ENCODE assay signal across 25 cellular contexts in genomic region chr20:60586417-60587105, GRCh38.
DNase-seq lines count a peak whose midpoint lies in the region; ATAC-seq and TF ChIP-seq lines count a peak whose summit lies in the region.
"Had no signal": no experiment of that assay in that cellular context is flagged by ENCODE, and none has a peak within 500 bp of the region (broad histone marks: within the 10 kb centered on the region; RNA-seq: fewer than 3 reads in every experiment).

No MANE protein-coding gene starts in this region.

- H3K4me3 Mint-ChIP-seq in HFFc6: no peak overlapping the region
- H3K4me3 Mint-ChIP-seq: activated CD4-positive, alpha-beta T cell treated with anti-CD3 and anti-CD28 coated beads, Interleukin-2, amount 10 ng/mL, durations not matched to agents 24 days and 14 days; activated naive CD4-positive, alpha-beta T cell treated with anti-CD3 and anti-CD28 coated beads for 36 hours; activated T-cell treated with anti-CD3 and anti-CD28 coated beads, Interleukin-2, amount 50 U/mL, for 72 hours; CD8-positive, alpha-beta T cell; T-helper 17 cell had no signal

- H3K27ac ChIP-seq in heart left ventricle: no peak overlapping the region
- H3K27ac ChIP-seq in tibial nerve: peak overlapping the region in 1 of 4 donors; percentile 15
- H3K27ac ChIP-seq: 22Rv1, dorsolateral prefrontal cortex had no signal

- TF ChIP-seq POLR2A in heart left ventricle (IDR thresholded peaks at IDR 0.05) (no peak), tibial nerve (IDR thresholded peaks at IDR 0.05) (no peak)

- H3K9me3 ChIP-seq in heart left ventricle: no peaks in the 10 kb centered on the region
- no peaks in the 10 kb centered on the region for H3K9me3 ChIP-seq in tibial nerve

- no peaks in the 10 kb centered on the region; the same call in 1 of the 2 replicates for H3K27me3 Mint-ChIP-seq in HFFc6 (ENCODE audit: insufficient read depth)
- H3K27me3 Mint-ChIP-seq: activated CD4-positive, alpha-beta T cell treated with anti-CD3 and anti-CD28 coated beads, Interleukin-2, amount 10 ng/mL, durations not matched to agents 24 days and 14 days had no signal

- no peak for TF ChIP-seq EP300 in tibial nerve (IDR thresholded peaks at IDR 0.05)

- TF ChIP-seq CTCF in heart left ventricle (IDR thresholded peaks at IDR 0.05) (no peak), tibial nerve (IDR thresholded peaks at IDR 0.05) (no peak), HFFc6 (IDR thresholded peaks at IDR 0.05) (no peak)

- peak in 2 of 3 experiments; percentile 52 to 86 for DNase-seq in NCI-H1417 (lab: John Stamatoyannopoulos, UW)
- DNase-seq in NCI-H1417 treated with DMSO at 0.1 percent for 48 hours (lab: John Stamatoyannopoulos, UW): no peak
- peak; percentile 63 for DNase-seq in NCI-H748 treated with DMSO at 0.1 percent for 48 hours (lab: John Stamatoyannopoulos, UW)
- DNase-seq in heart left ventricle: peak in 4 of 5 donors; percentile 12 to 51 (median 28)
- peak; percentile 16 to 17 for DNase-seq in tibial nerve (ENCODE audit: low spot score in 2 of 2)
- no peak for DNase-seq in activated naive CD4-positive, alpha-beta T cell treated with anti-CD3 and anti-CD28 coated beads, Interleukin-2, amount 50 U/mL, for 16 hours
- no peak for DNase-seq in EL
- no peak for DNase-seq in HFFc6
- DNase-seq: activated CD4-positive, alpha-beta T cell treated with anti-CD3 and anti-CD28 coated beads, Interleukin-2, amount 10 ng/mL, durations not matched to agents 24 days and 14 days; activated naive CD4-positive, alpha-beta T cell treated with anti-CD3 and anti-CD28 coated beads for 36 hours; activated T-cell treated with anti-CD3 and anti-CD28 coated beads, Interleukin-2, amount 50 U/mL, for 72 hours; CD8-positive, alpha-beta T cell; central memory CD4-positive, alpha-beta T cell; dorsolateral prefrontal cortex; Kasumi-1; kidney; NCI-H1105; NCI-H774; nucleus accumbens; stimulated activated CD4-positive, alpha-beta T cell treated with anti-CD3 and anti-CD28 coated beads, Interleukin-12 subunit alpha, Interleukin-12 subunit beta, amount 100 ng/mL, for 4 hours; stimulated activated CD4-positive, alpha-beta T cell treated with anti-CD3 and anti-CD28 coated beads, Interleukin-4, amount 100 ng/mL, for 4 hours; stimulated activated naive CD8-positive, alpha-beta T cell treated with anti-CD3 and anti-CD28 coated beads, Interleukin-15, Interleukin-2, amounts not matched to agents 100 U/mL and 50 U/mL, for 24 hours; T-helper 17 cell had no signal

- no peaks in the 10 kb centered on the region for H3K4me1 Mint-ChIP-seq in HFFc6 (ENCODE audit: low read depth)
- H3K4me1 Mint-ChIP-seq: activated CD4-positive, alpha-beta T cell treated with anti-CD3 and anti-CD28 coated beads, Interleukin-2, amount 10 ng/mL, durations not matched to agents 24 days and 14 days; T-helper 17 cell had no signal

- WGBS in heart left ventricle, 4 donors: 24 to 43% (median 32%) methylated on average over 10 of the region's 10 CpGs
- WGBS in tibial nerve, 2 donors: 35% methylated on average over 10 of the region's 10 CpGs

- H3K4me1 ChIP-seq in heart left ventricle (no peaks in the 10 kb centered on the region), tibial nerve (peaks cover 0 to 34% (median 3%) of the 10 kb centered on the region in 4 donors)

- no peaks in the 10 kb centered on the region for H3K36me3 ChIP-seq in heart left ventricle
- H3K36me3 ChIP-seq in tibial nerve: no peaks in the 10 kb centered on the region

- no peak overlapping the region for H3K4me3 ChIP-seq in heart left ventricle
- H3K4me3 ChIP-seq in tibial nerve: no peak overlapping the region
- H3K4me3 ChIP-seq: dorsolateral prefrontal cortex, GM12878 had no signal

- ATAC-seq in heart left ventricle: peak in 3 of 4 donors; percentile 31 to 48 (median 42)
- ATAC-seq: activated T-cell treated with anti-CD3 and anti-CD28 coated beads, Interleukin-2, amount 50 U/mL, for 72 hours; CD8-positive, alpha-beta T cell; GM12878; stimulated activated naive CD8-positive, alpha-beta T cell treated with anti-CD3 and anti-CD28 coated beads, Interleukin-15, Interleukin-2, amounts not matched to agents 100 U/mL and 50 U/mL, for 24 hours; T-helper 17 cell had no signal

- H3K36me3 Mint-ChIP-seq in HFFc6 (ENCODE audit: low read depth): no peaks in the 10 kb centered on the region
- H3K36me3 Mint-ChIP-seq: CD8-positive, alpha-beta T cell had no signal

- H3K27me3 ChIP-seq in heart left ventricle (peaks cover 0 to 5% (median 0%) of the 10 kb centered on the region in 9 donors), tibial nerve (no peaks in the 10 kb centered on the region)

- intact Hi-C loops in heart left ventricle (cut with DNase I): no loop called here

- H3K27ac Mint-ChIP-seq in HFFc6: no peak overlapping the region
- H3K27ac Mint-ChIP-seq: activated CD4-positive, alpha-beta T cell treated with anti-CD3 and anti-CD28 coated beads, Interleukin-2, amount 10 ng/mL, durations not matched to agents 24 days and 14 days; activated naive CD4-positive, alpha-beta T cell treated with anti-CD3 and anti-CD28 coated beads for 36 hours; activated T-cell treated with anti-CD3 and anti-CD28 coated beads, Interleukin-2, amount 50 U/mL, for 72 hours; CD8-positive, alpha-beta T cell; T-helper 17 cell had no signal

- peaks cover 28% of the 10 kb centered on the region for H3K9me3 Mint-ChIP-seq in HFFc6
- H3K9me3 Mint-ChIP-seq: activated CD4-positive, alpha-beta T cell treated with anti-CD3 and anti-CD28 coated beads, Interleukin-2, amount 10 ng/mL, durations not matched to agents 24 days and 14 days; activated naive CD4-positive, alpha-beta T cell treated with anti-CD3 and anti-CD28 coated beads for 36 hours; CD8-positive, alpha-beta T cell had no signal

Comparison
In these comparisons a context has a peak if more than half of its experiments do, and no peak if none do; other contexts are left out.
1. DNase-seq: peak in NCI-H1417 (2 of 3), NCI-H748 treated with DMSO at 0.1 percent for 48 hours (single experiment), heart left ventricle (4 of 5) and tibial nerve (2 of 2); none in NCI-H1417 treated with DMSO at 0.1 percent for 48 hours (single experiment), activated naive CD4-positive, alpha-beta T cell treated with anti-CD3 and anti-CD28 coated beads, Interleukin-2, amount 50 U/mL, for 16 hours (single experiment), EL (single experiment) and HFFc6 (single experiment).